In the genomic region with DNA sequence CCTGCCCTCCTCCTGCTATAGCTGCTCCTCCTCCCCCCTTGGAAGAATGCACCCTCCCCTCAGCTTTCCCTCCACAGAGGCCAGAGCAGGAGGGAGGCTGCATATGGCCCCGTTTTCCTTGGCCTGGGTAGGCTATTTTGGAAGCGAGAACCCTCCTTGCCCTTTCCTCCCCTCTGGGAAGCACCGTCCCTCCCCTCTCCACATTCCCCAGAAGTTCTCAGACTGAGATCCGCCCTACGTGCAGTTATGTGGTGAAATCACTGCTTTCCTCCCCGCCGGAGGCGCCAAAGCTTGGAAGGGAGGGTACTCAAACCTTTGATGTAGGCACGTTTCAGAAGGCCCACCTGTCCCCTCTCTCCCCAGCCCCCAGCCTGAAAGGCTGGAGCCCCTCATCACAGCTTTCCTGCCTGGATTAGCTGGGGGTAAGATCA, we compare ENCODE assay signal across 14 cellular contexts. TPM values are rescaled to one million over a fixed set of nuclear protein-coding genes. Genes with fewer than 3 reads are reported as not detected.
DNase-seq lines count a peak whose midpoint lies in the region; ATAC-seq, FAIRE-seq and TF ChIP-seq lines count a peak whose summit lies in the region.
"Had no signal": no experiment of that assay in that cellular context is flagged by ENCODE, and none has a peak within 500 bp of the region (broad histone marks: within the 10 kb centered on the region; RNA-seq: fewer than 3 reads in every experiment).

No MANE protein-coding gene starts in this region.

- no peak overlapping the region for H3K4me3 ChIP-seq in SJCRH30
- no peak overlapping the region for H3K4me3 ChIP-seq in gastroesophageal sphincter
- no peak overlapping the region for H3K4me3 ChIP-seq in neuronal stem cell (ENCODE audit: low read length in 2 of 2)
- no peak overlapping the region for H3K4me3 ChIP-seq in upper lobe of right lung
- H3K4me3 ChIP-seq: GM12878 had no signal

- H3K4me1 ChIP-seq in SJCRH30 = peaks cover 9% of the 10 kb centered on the region
- peaks cover 0 to 19% (median 0%) of the 10 kb centered on the region in 3 donors for H3K4me1 ChIP-seq in gastroesophageal sphincter
- peaks cover 0 to 9% of the 10 kb centered on the region in 2 donors for H3K4me1 ChIP-seq in neuronal stem cell (ENCODE audit: control insufficient read depth in 2 of 2, insufficient read depth in 1 of 2, low read depth in 1 of 2, low read length in 2 of 2)
- H3K4me1 ChIP-seq in upper lobe of right lung = no peaks in the 10 kb centered on the region

- no peak overlapping the region for H4K91ac ChIP-seq in neuronal stem cell (ENCODE audit: low read depth, low read length, poor library complexity)

- peak overlapping the region; percentile 81 for H3K18ac ChIP-seq in neuronal stem cell (ENCODE audit: low read length)

- H2BK120ac ChIP-seq in neuronal stem cell (ENCODE audit: low read depth, low read length) = no peak overlapping the region

- ATAC-seq in gastroesophageal sphincter (peak; percentile 60), upper lobe of right lung (peak; percentile 20)
- ATAC-seq: effector memory CD8-positive, alpha-beta T cell; GM12878; naive thymus-derived CD4-positive, alpha-beta T cell; Panc1; stimulated activated memory B cell treated with anti-CD40 and anti-IgM and Interleukin-4, amounts not matched to agents 10 μg/mL and 1 μg/mL and 100 μg/mL, for 72 hours had no signal

- H3K4ac ChIP-seq in neuronal stem cell (ENCODE audit: low read length) = no peak overlapping the region

- WGBS in gastroesophageal sphincter (ENCODE audit: low coverage in 1 of 2), 2 donors = 4 to 20% methylated on average over 1 to 4 of the region's 9 CpGs
- no CpG with 5 or more reads among the region's 9 CpGs for WGBS in neuronal stem cell (ENCODE audit: extremely low coverage in 2 of 2, insufficient read length in 2 of 2, insufficient replicate concordance in 1 of 2), 2 donors

- H3K27ac ChIP-seq in SJCRH30 = no peak overlapping the region
- H3K27ac ChIP-seq in gastroesophageal sphincter = peak overlapping the region in 3 of 4 donors; percentile 71 to 79 (median 74)
- H3K27ac ChIP-seq in neuronal stem cell (replicated peaks; ENCODE audit: low read length) = no peak overlapping the region
- no peak overlapping the region for H3K27ac ChIP-seq in upper lobe of right lung

- H3K27me3 ChIP-seq in SJCRH30 (peaks cover 12% of the 10 kb centered on the region; the same call in 1 of the 2 replicates), gastroesophageal sphincter (no peaks in the 10 kb centered on the region), neuronal stem cell (ENCODE audit: control insufficient read depth in 3 of 3, insufficient read depth in 3 of 3, low read depth in 1 of 3, low read length in 3 of 3) (peaks cover 0 to 93% (median 0%) of the 10 kb centered on the region in 3 experiments), upper lobe of right lung (peaks cover 15% of the 10 kb centered on the region)

- TF ChIP-seq POLR2A in gastroesophageal sphincter (IDR thresholded peaks at IDR 0.05) = no peak

- peak overlapping the region; percentile 19 for H2BK12ac ChIP-seq in neuronal stem cell (ENCODE audit: low read length)

- no peaks in the 10 kb centered on the region for H3K79me1 ChIP-seq in neuronal stem cell (ENCODE audit: low read depth, low read length)

- H2AK5ac ChIP-seq in neuronal stem cell (ENCODE audit: low read depth, low read length) = peak overlapping the region; percentile 53

- no peak for TF ChIP-seq CTCF in gastroesophageal sphincter (IDR thresholded peaks at IDR 0.05)
- TF ChIP-seq CTCF in upper lobe of right lung (IDR thresholded peaks at IDR 0.05) = no peak

- TF ChIP-seq EP300 in gastroesophageal sphincter (IDR thresholded peaks at IDR 0.05) = no peak

- no peak overlapping the region for H2AFZ ChIP-seq in neuronal stem cell (ENCODE audit: low read length)

- no peaks in the 10 kb centered on the region for H3K9me3 ChIP-seq in SJCRH30 (replicated peaks)
- no peaks in the 10 kb centered on the region for H3K9me3 ChIP-seq in gastroesophageal sphincter
- no peaks in the 10 kb centered on the region for H3K9me3 ChIP-seq in neuronal stem cell (replicated peaks in 1 of 2; ENCODE audit: control insufficient read depth in 2 of 2, insufficient read depth in 1 of 2, low read depth in 1 of 2, low read length in 2 of 2)
- H3K9me3 ChIP-seq in upper lobe of right lung = no peaks in the 10 kb centered on the region

- intact Hi-C loops in upper lobe of right lung (cut with DNase I) = no loop called here

- H3K14ac ChIP-seq in neuronal stem cell (ENCODE audit: low read length) = no peak overlapping the region

- H3K9ac ChIP-seq in neuronal stem cell (ENCODE audit: low read depth, low read length, poor library complexity) = peak overlapping the region; percentile 67

- H3K23ac ChIP-seq in neuronal stem cell (ENCODE audit: low read depth, low read length, poor library complexity) = no peak overlapping the region

- no peak overlapping the region for H2BK5ac ChIP-seq in neuronal stem cell (ENCODE audit: low read length)

- DNase-seq in SJCRH30 = peak; percentile 43 to 54
- no peak for DNase-seq in neuronal stem cell (ENCODE audit: low spot score)
- no peak for DNase-seq in upper lobe of right lung
- no peak for DNase-seq in NCI-H446 treated with DMSO at 0.1 percent for 48 hours (lab: John Stamatoyannopoulos, UW)
- no peak for DNase-seq in HTR-8/SVneo (ENCODE audit: insufficient read length, low spot score)
- DNase-seq in SW 1271 (lab: John Stamatoyannopoulos, UW) = no peak
- DNase-seq: effector memory CD8-positive, alpha-beta T cell; naive thymus-derived CD4-positive, alpha-beta T cell; NCI-H1930 had no signal

- FAIRE-seq in HTR-8/SVneo (lab: Jason Lieb, UNC) = no peak
- FAIRE-seq: D721Med, GM12878 had no signal

- no peak overlapping the region for H4K8ac ChIP-seq in neuronal stem cell (ENCODE audit: low read depth, low read length)

- H3K36me3 ChIP-seq in SJCRH30 (no peaks in the 10 kb centered on the region), gastroesophageal sphincter (no peaks in the 10 kb centered on the region), neuronal stem cell (replicated peaks in 1 of 2; ENCODE audit: control insufficient read depth in 2 of 2, insufficient read depth in 2 of 2, low read length in 2 of 2) (no peaks in the 10 kb centered on the region), upper lobe of right lung (no peaks in the 10 kb centered on the region)

- H2BK15ac ChIP-seq in neuronal stem cell (ENCODE audit: low read length) = peak overlapping the region; percentile 22

- H3K4me2 ChIP-seq in neuronal stem cell (ENCODE audit: insufficient read depth, low read length, poor library complexity, severe bottlenecking) = no peak overlapping the region

RNA-seq across cellular contexts. Expression of gene SMUG1, which starts 47.8 kb away (rescaled TPM):
- total RNA-seq in SJCRH30 (2014; rRNA removed; shearing (Covaris generic)) = 25.9 and 30.1 TPM in 2 replicates
- total RNA-seq in gastroesophageal sphincter = 10 to 100 TPM; 25.3 to 35.8 (median 31.9) TPM
- 18.0 TPM for polyA plus RNA-seq in neuronal stem cell (2013, experiment 1 of 2)
- 16.7 TPM for polyA plus RNA-seq in neuronal stem cell (2013, experiment 2 of 2)
- total RNA-seq in upper lobe of right lung = 22.7 TPM

Comparison
In these comparisons a context has a peak if more than half of its experiments do, and no peak if none do; other contexts are left out.
1. DNase-seq: peak in SJCRH30 (2 of 2); none in neuronal stem cell (single experiment), upper lobe of right lung (single experiment), NCI-H446 treated with DMSO at 0.1 percent for 48 hours (single experiment), HTR-8/SVneo (single experiment) and SW 1271 (0 of 2).
2. H3K27ac ChIP-seq: peak in gastroesophageal sphincter (3 of 4); none in SJCRH30 (single experiment), neuronal stem cell (single experiment) and upper lobe of right lung (single experiment).